13 cellular contexts compared by ENCODE assay signal in genomic region chr18:12318334-12318697, GRCh38. TPM values are rescaled to one million over a fixed set of nuclear protein-coding genes. Genes with fewer than 3 reads are reported as not detected.
DNase-seq lines count a peak whose midpoint lies in the region; ATAC-seq, FAIRE-seq and TF ChIP-seq lines count a peak whose summit lies in the region.
"Had no signal": no experiment of that assay in that cellular context is flagged by ENCODE, and none has a peak within 500 bp of the region (broad histone marks: within the 10 kb centered on the region; RNA-seq: fewer than 3 reads in every experiment).

No MANE protein-coding gene starts in this region.

- CTCF ChIA-PET in K562 (lab: Yijun Ruan, JAX; ENCODE audit: low intra/inter-chr PET ratio): no interaction called here
- CTCF ChIA-PET in activated CD4-positive, alpha-beta T cell treated with anti-CD3 and anti-CD28 coated beads, Interleukin-2, amount 10 ng/mL, durations not matched to agents 7 days and 5 days (lab: Charles Lee): no interaction called here

- no peak for TF ChIP-seq EP300 in K562 (IDR thresholded peaks at IDR 0.05; ENCODE audit: low read length)

- no peak for FAIRE-seq in K562 (lab: Jason Lieb, UNC)

- H4K20me1 ChIP-seq in K562 (replicated peaks; ENCODE audit: control insufficient read depth, insufficient read depth, low read length): no peaks in the 10 kb centered on the region

- POLR2A ChIA-PET in K562 (lab: Yijun Ruan, JAX): interaction anchor here (0.6 to 2.9 kb wide), 6 partner anchors 10 to 320 kb away, joined by 3 to 23 read pairs (median 4); partner anchors contain the start of gene TUBB6
- POLR2A ChIA-PET in activated CD4-positive, alpha-beta T cell treated with anti-CD3 and anti-CD28 coated beads, Interleukin-2, amount 10 ng/mL, durations not matched to agents 7 days and 5 days (lab: Charles Lee): no interaction called here

- BruUV-seq in K562 (replicated peaks; lab: Mats Ljungman, UMichigan): no TSS peak

- TF ChIP-seq CTCF in HFFc6 (IDR thresholded peaks at IDR 0.05) (no peak), K562 (IDR thresholded peaks at IDR 0.05 in 2 of 3, conservative IDR thresholded peaks at IDR 0.05 in 1 of 3; ENCODE audit: insufficient read depth in 2 of 3, low read depth in 1 of 3, low read length in 3 of 3) (no peak), spleen (IDR thresholded peaks at IDR 0.05 in 8 of 11, conservative IDR thresholded peaks at IDR 0.05 in 3 of 11) (no peak)

- H3K9me3 ChIP-seq in K562 (replicated peaks; ENCODE audit: control insufficient read depth, insufficient read depth, low read depth, low read length): no peaks in the 10 kb centered on the region
- no peaks in the 10 kb centered on the region for H3K9me3 ChIP-seq in spleen

- 46% methylated on average over 5 of the region's 5 CpGs for WGBS in K562 (ENCODE audit: insufficient coverage, low coverage, missing lambda C conversion rate)
- 36 to 44% (median 38%) methylated on average over 5 of the region's 5 CpGs for WGBS in spleen, 5 donors

- H3K9me1 ChIP-seq in K562 (ENCODE audit: control insufficient read depth, insufficient read depth, low read length): no peaks in the 10 kb centered on the region

- H3K27me3 ChIP-seq in K562 (ENCODE audit: control insufficient read depth in 2 of 2, insufficient read depth in 2 of 2, low read length in 2 of 2) (no peaks in the 10 kb centered on the region), spleen (replicated peaks in 1 of 7) (no peaks in the 10 kb centered on the region)

- DNase-seq in HFFc6: no peak
- DNase-seq in K562 (ENCODE audit: extremely low read depth in 1 of 4, low spot score in 3 of 4): peak in 1 of 4 experiments; percentile 4
- DNase-seq in left colon: no peak
- peak; percentile 72 for DNase-seq in spleen
- no peak for DNase-seq in activated naive CD8-positive, alpha-beta T cell treated with anti-CD3 and anti-CD28 coated beads for 36 hours
- DNase-seq in stimulated activated CD4-positive, alpha-beta T cell treated with anti-CD3 and anti-CD28 coated beads, Interleukin-4, amount 100 ng/mL, for 1 hour: no peak
- no peak for DNase-seq in activated CD4-positive, alpha-beta T cell treated with anti-CD3 and anti-CD28 coated beads, Interleukin-2, amount 10 ng/mL, durations not matched to agents 7 days and 5 days
- DNase-seq: activated naive CD8-positive, alpha-beta T cell treated with anti-CD3 and anti-CD28 coated beads, Interleukin-2, amount 10 ng/mL, durations not matched to agents 7 days and 5 days; CD4-positive, CD25-positive, alpha-beta regulatory T cell; effector memory CD4-positive, alpha-beta T cell; naive thymus-derived CD8-positive, alpha-beta T cell had no signal

- no peak for TF ChIP-seq POLR2A in K562 (conservative IDR thresholded peaks at IDR 0.05)
- no peak for TF ChIP-seq POLR2A in spleen (IDR thresholded peaks at IDR 0.05)

- in situ Hi-C loops in K562 (cut with MboI): no loop called here

- no peak overlapping the region for H3K4me2 ChIP-seq in K562 (ENCODE audit: insufficient read depth, low read length)

- H3K9me3 Mint-ChIP-seq in HFFc6: no peaks in the 10 kb centered on the region
- no peaks in the 10 kb centered on the region for H3K9me3 Mint-ChIP-seq in activated naive CD8-positive, alpha-beta T cell treated with anti-CD3 and anti-CD28 coated beads for 36 hours
- no peaks in the 10 kb centered on the region for H3K9me3 Mint-ChIP-seq in activated CD4-positive, alpha-beta T cell treated with anti-CD3 and anti-CD28 coated beads, Interleukin-2, amount 10 ng/mL, durations not matched to agents 7 days and 5 days
- H3K9me3 Mint-ChIP-seq: stimulated activated naive CD8-positive, alpha-beta T cell treated with anti-CD3 and anti-CD28 coated beads, Interleukin-15, Interleukin-2, amounts not matched to agents 100 ng/mL and 50 ng/mL, for 24 hours had no signal

- peaks cover 49% of the 10 kb centered on the region for H3K36me3 Mint-ChIP-seq in HFFc6 (ENCODE audit: low read depth)
- peaks cover 10% of the 10 kb centered on the region for H3K36me3 Mint-ChIP-seq in activated naive CD8-positive, alpha-beta T cell treated with anti-CD3 and anti-CD28 coated beads for 36 hours
- H3K36me3 Mint-ChIP-seq in activated CD4-positive, alpha-beta T cell treated with anti-CD3 and anti-CD28 coated beads, Interleukin-2, amount 10 ng/mL, durations not matched to agents 7 days and 5 days (ENCODE audit: low read depth): peaks cover 2% of the 10 kb centered on the region

- peaks cover 7 to 14% of the 10 kb centered on the region in 2 experiments; a peak in 4 of 5 replicates for H3K4me1 ChIP-seq in K562 (replicated peaks in 1 of 2; ENCODE audit: control insufficient read depth in 2 of 2, insufficient read depth in 2 of 2, low read length in 2 of 2)
- H3K4me1 ChIP-seq in spleen: peaks cover 6 to 49% (median 32%) of the 10 kb centered on the region in 6 donors

- H3K27ac Mint-ChIP-seq in HFFc6: peak overlapping the region; percentile 85
- H3K27ac Mint-ChIP-seq in activated naive CD8-positive, alpha-beta T cell treated with anti-CD3 and anti-CD28 coated beads for 36 hours: no peak overlapping the region
- no peak overlapping the region for H3K27ac Mint-ChIP-seq in activated CD4-positive, alpha-beta T cell treated with anti-CD3 and anti-CD28 coated beads, Interleukin-2, amount 10 ng/mL, durations not matched to agents 7 days and 5 days
- H3K27ac Mint-ChIP-seq: activated naive CD8-positive, alpha-beta T cell treated with anti-CD3 and anti-CD28 coated beads, Interleukin-2, amount 10 ng/mL, durations not matched to agents 7 days and 5 days; CD4-positive, CD25-positive, alpha-beta regulatory T cell; stimulated activated naive CD8-positive, alpha-beta T cell treated with anti-CD3 and anti-CD28 coated beads, Interleukin-15, Interleukin-2, amounts not matched to agents 100 ng/mL and 50 ng/mL, for 24 hours had no signal

- no peaks in the 10 kb centered on the region; the same call in 1 of the 2 replicates for H3K27me3 Mint-ChIP-seq in HFFc6 (ENCODE audit: insufficient read depth)
- no peaks in the 10 kb centered on the region for H3K27me3 Mint-ChIP-seq in activated naive CD8-positive, alpha-beta T cell treated with anti-CD3 and anti-CD28 coated beads for 36 hours
- peaks cover 2% of the 10 kb centered on the region for H3K27me3 Mint-ChIP-seq in activated CD4-positive, alpha-beta T cell treated with anti-CD3 and anti-CD28 coated beads, Interleukin-2, amount 10 ng/mL, durations not matched to agents 7 days and 5 days
- H3K27me3 Mint-ChIP-seq: stimulated activated naive CD8-positive, alpha-beta T cell treated with anti-CD3 and anti-CD28 coated beads, Interleukin-15, Interleukin-2, amounts not matched to agents 100 ng/mL and 50 ng/mL, for 24 hours had no signal

- H3K27ac ChIP-seq in K562 (ENCODE audit: extremely low read depth, low read depth, low read length) (no peak overlapping the region), spleen (peak overlapping the region in 1 of 8 donors; percentile 65)

- peaks cover 63% of the 10 kb centered on the region for H3K4me1 Mint-ChIP-seq in HFFc6 (ENCODE audit: low read depth)
- no peaks in the 10 kb centered on the region for H3K4me1 Mint-ChIP-seq in activated naive CD8-positive, alpha-beta T cell treated with anti-CD3 and anti-CD28 coated beads for 36 hours
- no peaks in the 10 kb centered on the region for H3K4me1 Mint-ChIP-seq in activated CD4-positive, alpha-beta T cell treated with anti-CD3 and anti-CD28 coated beads, Interleukin-2, amount 10 ng/mL, durations not matched to agents 7 days and 5 days
- H3K4me1 Mint-ChIP-seq: activated naive CD8-positive, alpha-beta T cell treated with anti-CD3 and anti-CD28 coated beads, Interleukin-2, amount 10 ng/mL, durations not matched to agents 7 days and 5 days; CD4-positive, CD25-positive, alpha-beta regulatory T cell had no signal

- ATAC-seq in K562 (peak; percentile 14; the same call in 2 of the 3 replicates), left colon (peak; percentile 44), HG02759 (IDR thresholded peaks at IDR 0.05; ENCODE audit: unreplicated experiment) (no peak)
- ATAC-seq: naive thymus-derived CD8-positive, alpha-beta T cell had no signal

- intact Hi-C loops in K562 (cut with micrococcal nuclease) (no loop called here), left colon (cut with DNase I, micrococcal nuclease) (no loop called here), spleen (cut with DNase I; ENCODE audit: low total_unique reads) (no loop called here)

- no peak for TF ChIP-seq RAD21 in K562 (CRISPR knock-in tag; conservative IDR thresholded peaks at IDR 0.05 in 1 of 2, IDR thresholded peaks at IDR 0.05 in 1 of 2)

- peaks cover 36% of the 10 kb centered on the region for H3K79me2 ChIP-seq in K562 (ENCODE audit: control insufficient read depth, insufficient read depth, low read length)

- H3K9ac ChIP-seq in K562 (ENCODE audit: insufficient read depth in 1 of 2, low read depth in 2 of 2, low read length in 2 of 2): peak overlapping the region in 1 of 2 experiments; percentile 64; a peak in 1 of 4 replicates

- no peak overlapping the region for H2AFZ ChIP-seq in K562 (ENCODE audit: low read depth, low read length)

- H3K36me3 ChIP-seq in K562 (ENCODE audit: control insufficient read depth, insufficient read depth, low read length) (peaks cover 77% of the 10 kb centered on the region), spleen (peaks cover 0 to 44% (median 6%) of the 10 kb centered on the region in 6 donors)

- no peak overlapping the region for H3K4me3 ChIP-seq in K562
- H3K4me3 ChIP-seq in spleen: no peak overlapping the region

- peak overlapping the region; percentile 15; the same call in 1 of the 2 replicates for H3K4me3 Mint-ChIP-seq in HFFc6
- H3K4me3 Mint-ChIP-seq in activated naive CD8-positive, alpha-beta T cell treated with anti-CD3 and anti-CD28 coated beads for 36 hours: no peak overlapping the region
- no peak overlapping the region for H3K4me3 Mint-ChIP-seq in activated CD4-positive, alpha-beta T cell treated with anti-CD3 and anti-CD28 coated beads, Interleukin-2, amount 10 ng/mL, durations not matched to agents 7 days and 5 days
- H3K4me3 Mint-ChIP-seq: activated naive CD8-positive, alpha-beta T cell treated with anti-CD3 and anti-CD28 coated beads, Interleukin-2, amount 10 ng/mL, durations not matched to agents 7 days and 5 days; CD4-positive, CD25-positive, alpha-beta regulatory T cell; stimulated activated naive CD8-positive, alpha-beta T cell treated with anti-CD3 and anti-CD28 coated beads, Interleukin-15, Interleukin-2, amounts not matched to agents 100 ng/mL and 50 ng/mL, for 24 hours had no signal

RNA-seq across cellular contexts. Expression of gene TUBB6, which starts 10.3 kb away (rescaled TPM):
- 100 to 1,000 TPM; 434 to 602 (median 568) TPM for total RNA-seq in HFFc6 (2021; fragmentation: NEBNext Ultra II Directional; extraction: Animal tissue kit (Norgen Biotek cat#: 25700))
- total RNA-seq in K562 (2011; cell fraction: chromatin; rRNA removed; ENCODE audit: low replicate concordance): 58.9 and 87.5 TPM in 2 replicates
- total RNA-seq in K562 (2011; cell fraction: nucleolus; rRNA removed): 81.7 and 89.2 TPM in 2 replicates
- 55.3 and 62.8 TPM in 2 replicates for total RNA-seq in K562 (2011; cell fraction: nucleoplasm; rRNA removed)
- total RNA-seq in K562 (2014; rRNA removed) (230 and 404 TPM in 2 replicates), K562 (2014; rRNA removed; fragmentation: Illumina TruSeq; extraction: Trizol) (52.0 and 55.4 TPM in 2 replicates), K562 (2015; rRNA removed; fragmentation: Illumina TruSeq; extraction: Trizol) (80.2 and 81.1 TPM in 2 replicates), K562 (2021) (110 and 117 TPM in 2 replicates), left colon (10 to 100 TPM in 1 of 2 donors, 1 to 10 TPM in 1; 8.3 to 29.8 TPM), spleen (10 to 100 TPM; 29.9 to 65.6 (median 51.4) TPM)
- polyA plus RNA-seq in K562 (2011; rRNA removed) (142 and 147 TPM in 2 replicates), K562 (2014; fragmentation: Illumina TruSeq; extraction: Trizol) (70.2 and 110 TPM in 2 replicates), K562 (2014; fragmentation: Nextera tagmentation; extraction: Ambion mirVana) (10 to 100 TPM; 43.9 to 45.0 TPM), K562 (2014; rRNA removed) (223 and 254 TPM in 2 replicates), spleen (10 to 100 TPM; 29.0 to 43.4 (median 35.5) TPM)
- polyA plus RNA-seq in K562 (2011; cell fraction: cytosol; rRNA removed): 201 and 540 TPM in 2 replicates
- 92.2 and 167 TPM in 2 replicates for polyA plus RNA-seq in K562 (2011; cell fraction: nucleus; rRNA removed)
- 130 and 170 TPM in 2 replicates for polyA plus RNA-seq in K562 (2012)
- 79.0 and 140 TPM in 2 replicates for polyA minus RNA-seq in K562 (2011; rRNA and poly(A)+ RNA removed)
- polyA minus RNA-seq in K562 (2011; cell fraction: cytosol; rRNA and poly(A)+ RNA removed): 123 and 146 TPM in 2 replicates
- 50.9 and 51.2 TPM in 2 replicates for polyA minus RNA-seq in K562 (2011; cell fraction: nucleus; rRNA and poly(A)+ RNA removed)
- 10 to 100 TPM; 11.1 to 11.6 TPM for total RNA-seq in activated naive CD8-positive, alpha-beta T cell treated with anti-CD3 and anti-CD28 coated beads for 36 hours
- 1 to 10 TPM in 1 of 2 experiments, under 1 TPM in 1; 0.69 to 1.2 TPM for total RNA-seq in activated CD4-positive, alpha-beta T cell treated with anti-CD3 and anti-CD28 coated beads, Interleukin-2, amount 10 ng/mL, durations not matched to agents 7 days and 5 days

RNA-seq across cellular contexts. Expression of gene AFG3L2, which starts 58.7 kb away (rescaled TPM):
- 10 to 100 TPM; 35.2 to 44.4 (median 39.0) TPM for total RNA-seq in HFFc6 (2021; fragmentation: NEBNext Ultra II Directional; extraction: Animal tissue kit (Norgen Biotek cat#: 25700))
- total RNA-seq in K562 (2011; cell fraction: chromatin; rRNA removed; ENCODE audit: low replicate concordance): 77.0 and 155 TPM in 2 replicates
- 51.5 and 52.8 TPM in 2 replicates for total RNA-seq in K562 (2011; cell fraction: nucleolus; rRNA removed)
- 70.2 and 77.7 TPM in 2 replicates for total RNA-seq in K562 (2011; cell fraction: nucleoplasm; rRNA removed)
- 87.1 and 99.4 TPM in 2 replicates for total RNA-seq in K562 (2014; rRNA removed)
- total RNA-seq in K562 (2014; rRNA removed; fragmentation: Illumina TruSeq; extraction: Trizol): 109 and 115 TPM in 2 replicates
- total RNA-seq in K562 (2015; rRNA removed; fragmentation: Illumina TruSeq; extraction: Trizol): 94.4 and 97.2 TPM in 2 replicates
- 86.4 and 96.5 TPM in 2 replicates for total RNA-seq in K562 (2021)
- polyA plus RNA-seq in K562 (2011; rRNA removed): 61.3 and 82.2 TPM in 2 replicates
- polyA plus RNA-seq in K562 (2011; cell fraction: cytosol; rRNA removed): 33.6 and 43.6 TPM in 2 replicates
- polyA plus RNA-seq in K562 (2011; cell fraction: nucleus; rRNA removed): 38.1 and 46.6 TPM in 2 replicates
- polyA plus RNA-seq in K562 (2012): 47.9 and 71.2 TPM in 2 replicates
- polyA plus RNA-seq in K562 (2014; fragmentation: Illumina TruSeq; extraction: Trizol): 79.0 and 84.0 TPM in 2 replicates
- 10 to 100 TPM; 24.1 to 25.6 TPM for polyA plus RNA-seq in K562 (2014; fragmentation: Nextera tagmentation; extraction: Ambion mirVana)
- 76.8 and 80.5 TPM in 2 replicates for polyA plus RNA-seq in K562 (2014; rRNA removed)
- 103 and 111 TPM in 2 replicates for polyA minus RNA-seq in K562 (2011; rRNA and poly(A)+ RNA removed)
- 40.6 and 55.4 TPM in 2 replicates for polyA minus RNA-seq in K562 (2011; cell fraction: cytosol; rRNA and poly(A)+ RNA removed)
- polyA minus RNA-seq in K562 (2011; cell fraction: nucleus; rRNA and poly(A)+ RNA removed): 30.3 and 46.5 TPM in 2 replicates
- 100 to 1,000 TPM; 107 to 108 TPM for total RNA-seq in left colon
- total RNA-seq in spleen: 10 to 100 TPM; 28.5 to 42.4 (median 35.8) TPM
- 10 to 100 TPM; 16.0 to 22.2 (median 17.3) TPM for polyA plus RNA-seq in spleen
- total RNA-seq in activated naive CD8-positive, alpha-beta T cell treated with anti-CD3 and anti-CD28 coated beads for 36 hours: 10 to 100 TPM; 80.4 to 80.7 TPM
- 10 to 100 TPM; 35.7 to 36.4 TPM for total RNA-seq in activated CD4-positive, alpha-beta T cell treated with anti-CD3 and anti-CD28 coated beads, Interleukin-2, amount 10 ng/mL, durations not matched to agents 7 days and 5 days

Comparison
In these comparisons a context has a peak if more than half of its experiments do, and no peak if none do; other contexts are left out.
1. RNA of gene TUBB6, which starts 10.3 kb away (total RNA-seq): 434 to 602 TPM in HFFc6, 52.0 to 404 TPM in K562, 29.9 to 65.6 TPM in spleen, 8.3 to 29.8 TPM in left colon and 11.1 to 11.6 TPM in activated naive CD8-positive, alpha-beta T cell treated with anti-CD3 and anti-CD28 coated beads for 36 hours; 0.69 to 1.2 TPM in activated CD4-positive, alpha-beta T cell treated with anti-CD3 and anti-CD28 coated beads, Interleukin-2, amount 10 ng/mL, durations not matched to agents 7 days and 5 days; every median in the first group is over 4 times any median in the second.